9 cellular contexts compared by ENCODE assay signal in genomic region chr18:10926565-10927194, GRCh38.
DNase-seq lines count a peak whose midpoint lies in the region; ATAC-seq and TF ChIP-seq lines count a peak whose summit lies in the region.
"Had no signal": no experiment of that assay in that cellular context is flagged by ENCODE, and none has a peak within 500 bp of the region (broad histone marks: within the 10 kb centered on the region; RNA-seq: fewer than 3 reads in every experiment).

No MANE protein-coding gene starts in this region.

- POLR2A ChIA-PET in A673 (lab: Charles Lee; ENCODE audit: low non-redundant PET) = no interaction called here

- H3K9me3 ChIP-seq in A673 (ENCODE audit: low read depth, low read length, poor library complexity, severe bottlenecking) = no peaks in the 10 kb centered on the region

- peak; percentile 43 for ATAC-seq in HG02885 (IDR thresholded peaks at IDR 0.05; ENCODE audit: poor library complexity, unreplicated experiment)
- ATAC-seq in HG02981 (IDR thresholded peaks at IDR 0.05; ENCODE audit: unreplicated experiment) = no peak
- ATAC-seq in HG03521 (IDR thresholded peaks at IDR 0.05; ENCODE audit: unreplicated experiment) = no peak
- ATAC-seq in HG02840 (IDR thresholded peaks at IDR 0.05; ENCODE audit: low FRiP score, unreplicated experiment) = no peak

- no TSS peak for BruUV-seq in A673 (replicated peaks; lab: Mats Ljungman, UMichigan)

- H3K4me3 ChIP-seq in A673 (ENCODE audit: low read depth, low read length, poor library complexity, severe bottlenecking) (no peak overlapping the region), coronary artery (peak overlapping the region; percentile 62)

- peaks cover 52% of the 10 kb centered on the region for H3K27me3 ChIP-seq in A673 (replicated peaks; ENCODE audit: insufficient read depth, low read depth, low read length, poor library complexity)

- CTCF ChIA-PET in A673 (lab: Charles Lee) = no interaction called here

- H3K27ac ChIP-seq in A673 (ENCODE audit: low read depth, low read length, poor library complexity, severe bottlenecking) (no peak overlapping the region), coronary artery (peak overlapping the region; percentile 28 to 80)
- H3K27ac ChIP-seq: VCaP had no signal

- no peak for TF ChIP-seq CTCF in A673 (conservative IDR thresholded peaks at IDR 0.05; ENCODE audit: low read depth, low read length)
- TF ChIP-seq CTCF in coronary artery (IDR thresholded peaks at IDR 0.05) = no peak

- peaks cover 19% of the 10 kb centered on the region for H3K4me1 ChIP-seq in A673 (ENCODE audit: insufficient read depth, low read length, poor library complexity, severe bottlenecking)

- no peaks in the 10 kb centered on the region for H3K36me3 ChIP-seq in A673 (ENCODE audit: insufficient read depth, low read length, poor library complexity, severe bottlenecking)

- intact Hi-C loops in A673 (cut with micrococcal nuclease; ENCODE audit: unreplicated experiment) = no loop called here

- peak; percentile 72 for DNase-seq in A673 (ENCODE audit: low spot score)
- no peak for DNase-seq in coronary artery (ENCODE audit: low spot score)
- DNase-seq in myocyte (ENCODE audit: low read depth) = peak; percentile 73
- no peak for DNase-seq in SKM-1 treated with dmso at 0.1 percent for 144 hours (lab: John Stamatoyannopoulos, UW; ENCODE audit: unreplicated experiment)

Comparison
In these comparisons a context has a peak if more than half of its experiments do, and no peak if none do; other contexts are left out.
1. DNase-seq: peak in A673 (single experiment) and myocyte (single experiment); none in coronary artery (single experiment) and SKM-1 treated with dmso at 0.1 percent for 144 hours (single experiment).